In genomic region chr2:236715511-236715961, GRCh38 we compare ENCODE assay signal across 11 cellular contexts.
A peak's percentile ranks its signal among the peaks of the same experiment; 100 is the strongest.
DNase-seq lines count a peak whose midpoint lies in the region; ATAC-seq, FAIRE-seq and TF ChIP-seq lines count a peak whose summit lies in the region.
"Had no signal": no experiment of that assay in that cellular context is flagged by ENCODE, and none has a peak within 500 bp of the region (broad histone marks: within the 10 kb centered on the region; RNA-seq: fewer than 3 reads in every experiment).

No MANE protein-coding gene starts in this region.

- no peaks in the 10 kb centered on the region for H3K36me3 ChIP-seq in H1 (ENCODE audit: control insufficient read depth in 2 of 4, insufficient read depth in 4 of 4, low read length in 3 of 4)
- no peaks in the 10 kb centered on the region for H3K36me3 ChIP-seq in muscle layer of colon (ENCODE audit: insufficient read depth, low read length)
- no peaks in the 10 kb centered on the region for H3K36me3 ChIP-seq in thyroid gland

- no peak overlapping the region for H2BK5ac ChIP-seq in H1 (ENCODE audit: low read depth, low read length)

- no peak for TF ChIP-seq EP300 in H1 (IDR thresholded peaks at IDR 0.05; ENCODE audit: borderline replicate concordance in 1 of 2, low read depth in 2 of 2, low read length in 2 of 2)

- 0 out of 2 replicates have a peak overlapping the region, but pooled peaks have one; percentile 21 for H2AFZ ChIP-seq in H1 (ENCODE audit: low read length)

- POLR2A ChIA-PET in H1 (lab: Charles Lee; ENCODE audit: partially characterized antibody) = interaction anchor here (0.6 kb wide), 1 partner anchor 1338 kb away, joined by 3 read pairs; no protein-coding TSS in a partner anchor

- H2BK120ac ChIP-seq in H1 (replicated peaks; ENCODE audit: low read depth, low read length) = no peak overlapping the region

- no peak for TF ChIP-seq POLR2A in H1 (IDR thresholded peaks at IDR 0.05; ENCODE audit: control extremely low read depth in 1 of 2, low read depth in 2 of 2, low read length in 2 of 2)
- no peak for TF ChIP-seq POLR2A in thyroid gland (IDR thresholded peaks at IDR 0.05)

- no peaks in the 10 kb centered on the region for H3K27me3 ChIP-seq in H1 (replicated peaks in 1 of 4; ENCODE audit: control insufficient read depth in 3 of 4, extremely low read depth in 1 of 4, insufficient read depth in 3 of 4, low read length in 3 of 4)
- no peaks in the 10 kb centered on the region for H3K27me3 ChIP-seq in muscle layer of colon (ENCODE audit: control insufficient read depth in 1 of 2, insufficient read depth in 2 of 2, low read length in 2 of 2)
- H3K27me3 ChIP-seq in thyroid gland = no peaks in the 10 kb centered on the region

- intact Hi-C loops in thyroid gland (cut with DNase I) = no loop called here

- no peak overlapping the region for H4K8ac ChIP-seq in H1 (ENCODE audit: extremely low read depth, insufficient read depth, low read length)

- no peak overlapping the region for H3K4ac ChIP-seq in H1 (replicated peaks; ENCODE audit: insufficient read length, low read depth, low read length)

- H4K5ac ChIP-seq in H1 (ENCODE audit: insufficient read length, low read depth, low read length) = no peak overlapping the region

- H3K23ac ChIP-seq in H1 (ENCODE audit: insufficient read length) = no peak overlapping the region

- H3K79me2 ChIP-seq in H1 (ENCODE audit: control insufficient read depth in 1 of 2, insufficient read depth in 2 of 2, low read length in 2 of 2) = no peaks in the 10 kb centered on the region

- H3K9ac ChIP-seq in H1 (replicated peaks in 1 of 4; ENCODE audit: extremely low read depth in 1 of 4, low read depth in 3 of 4, low read length in 3 of 4) = no peak overlapping the region
- H3K9ac ChIP-seq in muscle layer of colon (ENCODE audit: low read length) = no peak overlapping the region

- CTCF ChIA-PET in H1 (lab: Charles Lee; ENCODE audit: partially characterized antibody) = interaction anchor here (0.9 to 1.0 kb wide), 2 partner anchors 16 to 97 kb away, joined by 3 read pairs; no protein-coding TSS in a partner anchor

- H2AK5ac ChIP-seq in H1 (ENCODE audit: low read depth, low read length) = no peak overlapping the region

- H4K91ac ChIP-seq in H1 (replicated peaks; ENCODE audit: insufficient read length, low read length) = no peak overlapping the region

- ATAC-seq in HG02798 (IDR thresholded peaks at IDR 0.05; ENCODE audit: poor library complexity, unreplicated experiment) = no peak
- no peak for ATAC-seq in HG03039 (IDR thresholded peaks at IDR 0.05; ENCODE audit: unreplicated experiment)
- ATAC-seq: PC-3 had no signal

- H3K27ac ChIP-seq in H1 (ENCODE audit: low read depth, low read length) = no peak overlapping the region
- H3K27ac ChIP-seq in muscle layer of colon (ENCODE audit: low read depth, low read length) = peak overlapping the region; percentile 12
- peak overlapping the region in 2 of 3 donors; percentile 76 to 82 for H3K27ac ChIP-seq in thyroid gland
- H3K27ac ChIP-seq: HL-60 had no signal

- WGBS in H1 (ENCODE audit: extremely low coverage in 1 of 2, insufficient coverage in 1 of 2, insufficient read length in 1 of 2, insufficient replicate concordance in 2 of 2, low coverage in 1 of 2, low lambda C conversion rate in 2 of 2, missing lambda C conversion rate in 1 of 2), 2 experiments = 87% methylated on average over 16 of the region's 16 CpGs; no CpG with 5 or more reads in 1 of the 2 experiments
- 58 to 75% methylated on average over 16 of the region's 16 CpGs for WGBS in thyroid gland, 2 donors

- no peak for FAIRE-seq in H1 (lab: Jason Lieb, UNC)

- no peaks in the 10 kb centered on the region for H3K79me1 ChIP-seq in H1 (ENCODE audit: low read depth, low read length)

- no peaks in the 10 kb centered on the region for H3K9me3 ChIP-seq in H1 (ENCODE audit: insufficient read depth in 2 of 2, low read depth in 1 of 2, low read length in 1 of 2)
- H3K9me3 ChIP-seq in muscle layer of colon (ENCODE audit: low read length) = no peaks in the 10 kb centered on the region
- H3K9me3 ChIP-seq in thyroid gland = no peaks in the 10 kb centered on the region

- H3K56ac ChIP-seq in H1 (replicated peaks; ENCODE audit: insufficient read length, low read depth, low read length) = no peak overlapping the region

- H3K4me1 ChIP-seq in H1 (replicated peaks in 1 of 4; ENCODE audit: control insufficient read depth in 3 of 4, insufficient read depth in 4 of 4, low read length in 3 of 4) (no peaks in the 10 kb centered on the region), muscle layer of colon (ENCODE audit: insufficient read depth, low read length) (peaks cover 4% of the 10 kb centered on the region), thyroid gland (peaks cover 37% of the 10 kb centered on the region in 2 donors)

- no peak overlapping the region for H3K4me3 ChIP-seq in H1 (ENCODE audit: extremely low read depth in 1 of 4, insufficient read depth in 2 of 4, low read depth in 3 of 4, low read length in 4 of 4)
- no peak overlapping the region for H3K4me3 ChIP-seq in muscle layer of colon (ENCODE audit: low read depth in 1 of 2, low read length in 2 of 2)
- no peak overlapping the region for H3K4me3 ChIP-seq in thyroid gland (replicated peaks in 1 of 3)

- TF ChIP-seq RAD21 in H1 (IDR thresholded peaks at IDR 0.05 in 1 of 2, conservative IDR thresholded peaks at IDR 0.05 in 1 of 2; ENCODE audit: low read depth in 2 of 2, low read length in 2 of 2) = no peak

- no peak overlapping the region for H2BK15ac ChIP-seq in H1 (ENCODE audit: low read length)

- H3K23me2 ChIP-seq in H1 (ENCODE audit: low read depth, low read length) = 0 out of 2 replicates have a peak, but pooled peaks cover 1% of the 10 kb centered on the region

- no peak overlapping the region for H2BK20ac ChIP-seq in H1 (ENCODE audit: low read length)

- TF ChIP-seq CTCF in H1 (IDR thresholded peaks at IDR 0.05; ENCODE audit: control extremely low read depth in 1 of 3, insufficient read depth in 1 of 3, low read depth in 1 of 3, low read length in 3 of 3) = no peak
- TF ChIP-seq CTCF in thyroid gland (IDR thresholded peaks at IDR 0.05) = no peak

- no peak overlapping the region for H3K14ac ChIP-seq in H1 (ENCODE audit: insufficient read length)

- H3K18ac ChIP-seq in H1 (ENCODE audit: extremely low read depth, low read length) = no peak overlapping the region

- DNase-seq in NCI-H2227 treated with DMSO at 0.1 percent for 48 hours (lab: John Stamatoyannopoulos, UW) (peak; percentile 56), H1 (ENCODE audit: low read depth in 1 of 2, low spot score in 2 of 2) (no peak), thyroid gland (peak in 1 of 2 donors; percentile 38), D341Med (ENCODE audit: low spot score) (no peak)
- DNase-seq: activated CD4-positive, alpha-beta T cell treated with anti-CD3 and anti-CD28 coated beads, Interleukin-2, amount 10 ng/mL, durations not matched to agents 24 days and 14 days; NCI-H2171; PC-3 had no signal

- no peak overlapping the region for H3K4me2 ChIP-seq in H1 (ENCODE audit: insufficient read depth in 1 of 2, low read depth in 2 of 2, low read length in 2 of 2)

- H2BK12ac ChIP-seq in H1 (ENCODE audit: low read depth, low read length) = no peak overlapping the region

- no peaks in the 10 kb centered on the region for H4K20me1 ChIP-seq in H1 (replicated peaks in 1 of 2; ENCODE audit: control insufficient read depth in 1 of 2, insufficient read depth in 2 of 2, low read length in 2 of 2)

TF ChIP-seq in H1, 55 proteins besides CTCF, POLR2A, EP300 and RAD21 (continues in another document):
- TF ChIP-seq TEAD4 (IDR thresholded peaks at IDR 0.05; ENCODE audit: low read depth, low read length) (no peak), ASH2L (IDR thresholded peaks at IDR 0.05; ENCODE audit: low read length) (no peak), CREB1 (IDR thresholded peaks at IDR 0.05) (no peak), KDM1A (IDR thresholded peaks at IDR 0.05; ENCODE audit: borderline replicate concordance, low read length) (no peak), ZNF274 (IDR thresholded peaks at IDR 0.05; ENCODE audit: borderline replicate concordance, extremely low read depth, low read length) (no peak), CBX8 (IDR thresholded peaks at IDR 0.05; ENCODE audit: borderline replicate concordance, low read depth, low read length) (no peak), EZH2 (IDR thresholded peaks at IDR 0.05; ENCODE audit: low read depth, low read length, severe bottlenecking) (no peak), CHD2 (IDR thresholded peaks at IDR 0.05; ENCODE audit: low read length) (no peak), MAX (IDR thresholded peaks at IDR 0.05) (no peak), ATF2 (IDR thresholded peaks at IDR 0.05; ENCODE audit: low read length) (no peak), TAF1 (IDR thresholded peaks at IDR 0.05; ENCODE audit: low read depth, low read length) (no peak), NANOG (IDR thresholded peaks at IDR 0.05; ENCODE audit: insufficient read depth, low read depth, low read length, poor library complexity, severe bottlenecking) (no peak), RNF2 (IDR thresholded peaks at IDR 0.05; ENCODE audit: borderline replicate concordance, low read depth, low read length, missing control alignments, poor library complexity, severe bottlenecking) (no peak), SUZ12 (IDR thresholded peaks at IDR 0.05; ENCODE audit: low read length) (no peak), USF2 (IDR thresholded peaks at IDR 0.05; ENCODE audit: low read length) (no peak), CBX5 (IDR thresholded peaks at IDR 0.05; ENCODE audit: low read depth, low read length) (no peak)
